32 cellular contexts compared by ENCODE assay signal in the genomic region with DNA sequence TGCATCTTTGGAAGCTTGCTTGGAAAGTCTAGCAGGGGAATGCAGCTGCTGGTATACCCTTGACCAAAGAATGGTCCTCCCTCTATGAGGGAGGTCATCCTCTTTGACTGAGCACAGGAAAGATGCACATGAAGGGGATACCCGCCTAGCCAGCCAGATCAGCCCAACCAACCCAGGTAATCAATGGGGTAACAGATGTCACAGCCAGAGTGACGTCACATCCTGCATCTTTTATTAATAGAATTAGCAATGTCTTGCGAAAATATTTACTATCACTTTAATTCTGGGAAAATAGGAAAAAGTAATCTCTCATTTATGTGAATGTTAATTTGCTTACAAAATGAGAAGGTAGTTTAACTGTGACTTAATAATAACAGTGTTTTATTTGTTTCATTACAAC. TPM values are rescaled to one million over a fixed set of nuclear protein-coding genes. Genes with fewer than 3 reads are reported as not detected.
DNase-seq lines count a peak whose midpoint lies in the region; ATAC-seq, FAIRE-seq and TF ChIP-seq lines count a peak whose summit lies in the region.
"Had no signal": no experiment of that assay in that cellular context is flagged by ENCODE, and none has a peak within 500 bp of the region (broad histone marks: within the 10 kb centered on the region; RNA-seq: fewer than 3 reads in every experiment).

No MANE protein-coding gene starts in this region.

- TF ChIP-seq POLR2A in HepG2 (IDR thresholded peaks at IDR 0.05; ENCODE audit: insufficient read depth in 1 of 2, low read depth in 2 of 2, low read length in 2 of 2) (no peak), right lobe of liver (IDR thresholded peaks at IDR 0.05) (no peak)

- BruUV-seq in HepG2 (replicated peaks; lab: Mats Ljungman, UMichigan), result no TSS peak

- H3K27me3 ChIP-seq in HepG2 (ENCODE audit: control insufficient read depth in 1 of 2, insufficient read depth in 2 of 2, low read length in 2 of 2), result no peaks in the 10 kb centered on the region
- no peaks in the 10 kb centered on the region for H3K27me3 ChIP-seq in right lobe of liver
- H3K27me3 ChIP-seq: BE2C; BLaER1; BLaER1 treated with 17β-estradiol and CSF1 and Interleukin-3, amounts not matched to agents 10 nM and 100 nM had no signal

- CTCF ChIA-PET in HepG2 (lab: Yijun Ruan, JAX; ENCODE audit: low intra/inter-chr PET ratio, low total read pairs), result no interaction called here

- FAIRE-seq in HepG2 (lab: Jason Lieb, UNC), result no peak
- FAIRE-seq: A549, D721Med had no signal

- no peak overlapping the region for H3K4me3 ChIP-seq in HepG2 (replicated peaks in 1 of 3; ENCODE audit: insufficient read depth in 1 of 3, low read depth in 2 of 3, low read length in 3 of 3)
- H3K4me3 ChIP-seq in right lobe of liver, result no peak overlapping the region
- H3K4me3 ChIP-seq: A549; BLaER1; BLaER1 treated with 17β-estradiol and CSF1 and Interleukin-3, amounts not matched to agents 10 nM and 100 nM had no signal

- DNase-seq in HepG2 (ENCODE audit: low spot score), result no peak
- no peak for DNase-seq in right lobe of liver
- DNase-seq in glutamatergic neuron, result no peak
- DNase-seq in COLO668 (lab: John Stamatoyannopoulos, UW; ENCODE audit: unreplicated experiment), result no peak
- DNase-seq: 8988T; ACHN; AML-193; BE2C; C1 segment of cervical spinal cord; Caco-2; Calu3; CD4-positive, alpha-beta memory T cell; CD4-positive, alpha-beta T cell; CD4-positive, CD25-positive, alpha-beta regulatory T cell; CD8-positive, alpha-beta memory T cell; CD8-positive, alpha-beta T cell; COR-L47; DMS 273 treated with DMSO at 0.1 percent for 48 hours; DMS153; DMS53; DMS79; DMS79 treated with DMSO at 0.1 percent for 48 hours; DND-41; EL had no signal

- peak overlapping the region; percentile 67 for H3K27ac Mint-ChIP-seq in glutamatergic neuron (ENCODE audit: unreplicated experiment)
- H3K27ac Mint-ChIP-seq: B cell; CD14-positive monocyte; CD4-positive, alpha-beta memory T cell; CD4-positive, alpha-beta T cell; CD4-positive, CD25-positive, alpha-beta regulatory T cell; CD8-positive, alpha-beta memory T cell; CD8-positive, alpha-beta T cell had no signal

- TF ChIP-seq CTCF in HepG2 (CRISPR knock-in tag; IDR thresholded peaks at IDR 0.05) (no peak), right lobe of liver (IDR thresholded peaks at IDR 0.05) (no peak), glutamatergic neuron (IDR thresholded peaks at IDR 0.05; ENCODE audit: partially characterized antibody, unreplicated experiment) (no peak)

- H3K4me3 Mint-ChIP-seq in glutamatergic neuron (ENCODE audit: unreplicated experiment), result no peak overlapping the region
- H3K4me3 Mint-ChIP-seq: B cell; CD14-positive monocyte; CD4-positive, alpha-beta memory T cell; CD4-positive, alpha-beta T cell; CD4-positive, CD25-positive, alpha-beta regulatory T cell; CD8-positive, alpha-beta memory T cell; CD8-positive, alpha-beta T cell had no signal

- no peak for TF ChIP-seq RAD21 in HepG2 (CRISPR knock-in tag; IDR thresholded peaks at IDR 0.05)

- intact Hi-C loops in HepG2 (cut with micrococcal nuclease; ENCODE audit: unreplicated experiment) (no loop called here), right lobe of liver (cut with DNase I) (no loop called here)

- no peaks in the 10 kb centered on the region for H3K9me3 Mint-ChIP-seq in glutamatergic neuron (ENCODE audit: unreplicated experiment)
- H3K9me3 Mint-ChIP-seq: CD4-positive, alpha-beta T cell had no signal

- no peak for ATAC-seq in HepG2
- no peak for ATAC-seq in right lobe of liver
- ATAC-seq: A549; CD8-positive, alpha-beta T cell had no signal

- H3K4me1 Mint-ChIP-seq in glutamatergic neuron (ENCODE audit: low read depth, unreplicated experiment), result no peaks in the 10 kb centered on the region
- H3K4me1 Mint-ChIP-seq: B cell; CD14-positive monocyte; CD4-positive, alpha-beta memory T cell; CD4-positive, CD25-positive, alpha-beta regulatory T cell; CD8-positive, alpha-beta memory T cell had no signal

- no peaks in the 10 kb centered on the region for H3K27me3 Mint-ChIP-seq in glutamatergic neuron (ENCODE audit: unreplicated experiment)

- WGBS in HepG2 (ENCODE audit: low lambda C conversion rate), result 35% methylated on average over 3 of the region's 3 CpGs
- WGBS in right lobe of liver (ENCODE audit: insufficient coverage, low coverage, low lambda C conversion rate, missing lambda C conversion rate), result 77% methylated on average over 2 of the region's 3 CpGs

- no peak overlapping the region for H3K4me2 ChIP-seq in HepG2 (ENCODE audit: low read depth, low read length)
- H3K4me2 ChIP-seq: A549; BLaER1; BLaER1 treated with 17β-estradiol and CSF1 and Interleukin-3, amounts not matched to agents 10 nM and 100 nM had no signal

- no peaks in the 10 kb centered on the region for H4K20me1 ChIP-seq in HepG2 (ENCODE audit: insufficient read depth, low read length)
- H4K20me1 ChIP-seq: BLaER1; BLaER1 treated with 17β-estradiol and CSF1 and Interleukin-3, amounts not matched to agents 10 nM and 100 nM had no signal

- no peaks in the 10 kb centered on the region for H3K36me3 Mint-ChIP-seq in glutamatergic neuron (ENCODE audit: unreplicated experiment)
- H3K36me3 Mint-ChIP-seq: CD14-positive monocyte; CD4-positive, CD25-positive, alpha-beta regulatory T cell had no signal

- H2AFZ ChIP-seq in HepG2 (ENCODE audit: low read length), result no peak overlapping the region

- H3K4me1 ChIP-seq in HepG2 (ENCODE audit: insufficient read depth, low read length), result no peaks in the 10 kb centered on the region
- no peaks in the 10 kb centered on the region for H3K4me1 ChIP-seq in right lobe of liver
- H3K4me1 ChIP-seq: A549; BE2C; BLaER1; BLaER1 treated with 17β-estradiol and CSF1 and Interleukin-3, amounts not matched to agents 10 nM and 100 nM; Caco-2 had no signal

- in situ Hi-C loops in HepG2 (cut with HindIII; ENCODE audit: extremely low pct_ligation_motif_present, low pct_unique_long_range_greater_than_20kb), result loop anchor here (10.0 kb wide), 1 partner anchor 59 kb away; no protein-coding TSS in a partner anchor

- no peaks in the 10 kb centered on the region for H3K79me2 ChIP-seq in HepG2 (ENCODE audit: insufficient read depth, low read length)

- POLR2A ChIA-PET in HepG2 (lab: Yijun Ruan, JAX), result no interaction called here

- no peak overlapping the region for H3K9ac ChIP-seq in HepG2 (ENCODE audit: insufficient read depth, low read depth, low read length)
- H3K9ac ChIP-seq: BLaER1; BLaER1 treated with 17β-estradiol and CSF1 and Interleukin-3, amounts not matched to agents 10 nM and 100 nM had no signal

- H3K9me3 ChIP-seq in HepG2 (ENCODE audit: low read length), result no peaks in the 10 kb centered on the region
- H3K9me3 ChIP-seq in right lobe of liver, result no peaks in the 10 kb centered on the region
- H3K9me3 ChIP-seq: A549, BE2C, Caco-2 had no signal

- TF ChIP-seq EP300 in HepG2 (IDR thresholded peaks at IDR 0.05; ENCODE audit: low read depth in 2 of 2, low read length in 2 of 2), result no peak
- no peak for TF ChIP-seq EP300 in HepG2 (CRISPR knock-in tag; IDR thresholded peaks at IDR 0.05; ENCODE audit: borderline replicate concordance)

- H3K36me3 ChIP-seq in HepG2 (replicated peaks in 1 of 2; ENCODE audit: control insufficient read depth in 1 of 2, insufficient read depth in 2 of 2, low read length in 2 of 2) (no peaks in the 10 kb centered on the region), right lobe of liver (no peaks in the 10 kb centered on the region)
- H3K36me3 ChIP-seq: BE2C; BLaER1; BLaER1 treated with 17β-estradiol and CSF1 and Interleukin-3, amounts not matched to agents 10 nM and 100 nM had no signal

- H3K27ac ChIP-seq in HepG2 (ENCODE audit: extremely low read length, insufficient read depth, low read length) (no peak overlapping the region), right lobe of liver (no peak overlapping the region)
- H3K27ac ChIP-seq: 22Rv1; A549; BLaER1; BLaER1 treated with 17β-estradiol and CSF1 and Interleukin-3, amounts not matched to agents 10 nM and 100 nM; C4-2B had no signal

TF ChIP-seq in HepG2, 621 proteins besides CTCF, POLR2A, EP300 and RAD21 (continues in another document):
- peak; percentile 51; the same call in 1 of the 2 replicates for TF ChIP-seq ZNF263 (CRISPR knock-in tag; IDR thresholded peaks at IDR 0.05)

RNA-seq across cellular contexts. Expression of gene PTBP2, which starts 25.6 kb away (rescaled TPM):
- total RNA-seq in HepG2 (2016; rRNA removed; fragmentation: Illumina TruSeq; extraction: Trizol) (9.9 and 14.1 TPM in 2 replicates), right lobe of liver (10 to 100 TPM in 2 of 6 experiments, 1 to 10 TPM in 4; 3.6 to 20.1 (median 6.0) TPM), glutamatergic neuron (ENCODE audit: unreplicated experiment) (112 TPM)
- total RNA-seq in HepG2 (2016; cell fraction: cytosol; rRNA removed; fragmentation: Illumina TruSeq; extraction: Trizol; ENCODE audit: low read depth), result 5.8 and 8.5 TPM in 2 replicates
- 9.0 and 12.0 TPM in 2 replicates for total RNA-seq in HepG2 (2016; cell fraction: insoluble cytoplasmic fraction; rRNA removed; fragmentation: Illumina TruSeq; extraction: Trizol)
- total RNA-seq in HepG2 (2016; cell fraction: membrane; rRNA removed; fragmentation: Illumina TruSeq; extraction: Trizol), result 5.1 and 6.8 TPM in 2 replicates
- 49.4 and 51.6 TPM in 2 replicates for total RNA-seq in HepG2 (2016; cell fraction: nucleus; rRNA removed; fragmentation: Illumina TruSeq; extraction: Trizol)
- polyA plus RNA-seq in HepG2 (2011; rRNA removed), result 8.3 and 10.5 TPM in 2 replicates
- polyA plus RNA-seq in HepG2 (2011; cell fraction: cytosol; rRNA removed), result 2.1 and 3.6 TPM in 2 replicates
- 18.9 and 26.3 TPM in 2 replicates for polyA plus RNA-seq in HepG2 (2011; cell fraction: nucleus; rRNA removed)
- polyA plus RNA-seq in HepG2 (2012), result 8.2 and 10.8 TPM in 2 replicates
- 1.9 and 2.6 TPM in 2 replicates for polyA plus RNA-seq in HepG2 (2016; cell fraction: cytosol; fragmentation: Illumina TruSeq; extraction: Trizol; ENCODE audit: low read depth)
- 7.2 and 8.1 TPM in 2 replicates for polyA plus RNA-seq in HepG2 (2016; cell fraction: insoluble cytoplasmic fraction; fragmentation: Illumina TruSeq; extraction: Trizol; ENCODE audit: low read depth)
- 2.8 and 3.7 TPM in 2 replicates for polyA plus RNA-seq in HepG2 (2016; cell fraction: membrane; fragmentation: Illumina TruSeq; extraction: Trizol; ENCODE audit: low read depth)
- polyA plus RNA-seq in HepG2 (2016; cell fraction: nucleus; fragmentation: Illumina TruSeq; extraction: Trizol; ENCODE audit: insufficient read depth, low read depth), result 52.0 and 58.2 TPM in 2 replicates
- polyA minus RNA-seq in HepG2 (2011; rRNA and poly(A)+ RNA removed; ENCODE audit: low replicate concordance), result 15.9 and 17.8 TPM in 2 replicates
- 2.9 and 3.0 TPM in 2 replicates for polyA minus RNA-seq in HepG2 (2011; cell fraction: cytosol; rRNA and poly(A)+ RNA removed)
- 109 and 116 TPM in 2 replicates for polyA minus RNA-seq in HepG2 (2011; cell fraction: nucleus; rRNA and poly(A)+ RNA removed)
